In the genomic region with DNA sequence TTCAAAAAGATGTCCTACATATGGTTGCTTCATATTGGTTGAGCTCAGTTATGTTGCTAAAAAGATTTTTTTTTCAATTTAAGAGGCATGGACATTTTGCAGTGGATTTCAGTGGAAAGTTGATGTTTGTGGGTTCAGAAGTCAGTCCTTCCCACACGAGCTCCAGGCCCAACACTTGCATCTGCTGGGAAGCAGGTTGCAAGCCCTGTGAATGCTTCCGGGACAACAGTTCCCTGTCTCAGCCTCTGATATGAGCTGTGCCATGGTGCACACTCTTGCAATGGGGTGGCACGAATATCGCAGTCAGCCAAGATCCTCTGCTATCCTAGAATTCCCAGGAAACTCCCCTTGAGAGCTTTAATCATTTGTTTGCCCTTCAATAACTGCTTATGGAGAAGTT, we compare ENCODE assay signal across 11 cellular contexts. TPM values are rescaled to one million over a fixed set of nuclear protein-coding genes. Genes with fewer than 3 reads are reported as not detected.
A peak's percentile ranks its signal among the peaks of the same experiment; 100 is the strongest.
DNase-seq lines count a peak whose midpoint lies in the region; ATAC-seq and TF ChIP-seq lines count a peak whose summit lies in the region.
"Had no signal": no experiment of that assay in that cellular context is flagged by ENCODE, and none has a peak within 500 bp of the region (broad histone marks: within the 10 kb centered on the region; RNA-seq: fewer than 3 reads in every experiment).

No MANE protein-coding gene starts in this region.

- peak overlapping the region in 5 of 10 experiments; percentile 6 to 33 (median 21); a peak in 7 of 20 replicates for H3K4me3 ChIP-seq in BLaER1 treated with 17β-estradiol and CSF1 and Interleukin-3, amounts not matched to agents 10 nM and 100 nM
- H3K4me3 ChIP-seq in DOHH2 (ENCODE audit: low read length) (peak overlapping the region; percentile 71), SK-N-SH (ENCODE audit: low read depth in 2 of 2, low read length in 1 of 2) (no peak overlapping the region), brain microvascular endothelial cell (ENCODE audit: low read depth, low read length) (no peak overlapping the region)
- H3K4me3 ChIP-seq: body of pancreas, PC-9 had no signal

- no peak for DNase-seq in activated T-helper 2 cell treated with anti-CD3 and anti-CD28 coated beads, Interferon-gamma antibody, Interleukin-2, Interleukin-4, amounts not matched to agents 10 μg/mL and 5 μg/mL and 100 μg/mL, durations not matched to agents 14 hours and 24 hours and 36 hours (ENCODE audit: low spot score)
- no peak for DNase-seq in naive thymus-derived CD8-positive, alpha-beta T cell
- DNase-seq in progenitor cell of endocrine pancreas (ENCODE audit: low spot score, unreplicated experiment): no peak
- no peak for DNase-seq in SK-N-SH
- no peak for DNase-seq in brain microvascular endothelial cell
- DNase-seq: NCI-H2227 treated with DMSO at 0.1 percent for 48 hours, PC-9 had no signal

- ATAC-seq in naive thymus-derived CD8-positive, alpha-beta T cell: no peak
- no peak for ATAC-seq in GM21737 (IDR thresholded peaks at IDR 0.05; ENCODE audit: unreplicated experiment)
- ATAC-seq: body of pancreas had no signal

- in situ Hi-C loops in brain microvascular endothelial cell (cut with HindIII; ENCODE audit: low pct_ligation_motif_present, low sequenced_read_pairs): no loop called here

- no peak for TF ChIP-seq RAD21 in SK-N-SH (IDR thresholded peaks at IDR 0.05; ENCODE audit: low read length)

- H3K27me3 ChIP-seq in BLaER1 treated with 17β-estradiol and CSF1 and Interleukin-3, amounts not matched to agents 10 nM and 100 nM: no peaks in the 10 kb centered on the region
- no peaks in the 10 kb centered on the region for H3K27me3 ChIP-seq in DOHH2 (ENCODE audit: control insufficient read depth, low read length)
- H3K27me3 ChIP-seq in SK-N-SH (ENCODE audit: insufficient read depth): no peaks in the 10 kb centered on the region
- H3K27me3 ChIP-seq in brain microvascular endothelial cell (replicated peaks): no peaks in the 10 kb centered on the region
- H3K27me3 ChIP-seq: body of pancreas had no signal

- peak overlapping the region; percentile 90 for H3K27ac Mint-ChIP-seq in activated T-helper 2 cell treated with anti-CD3 and anti-CD28 coated beads, Interferon-gamma antibody, Interleukin-2, Interleukin-4, amounts not matched to agents 10 μg/mL and 5 μg/mL and 100 μg/mL, durations not matched to agents 14 hours and 24 hours and 36 hours
- H3K27ac Mint-ChIP-seq in naive thymus-derived CD8-positive, alpha-beta T cell: peak overlapping the region; percentile 96 to 99 (median 97)
- no peak overlapping the region for H3K27ac Mint-ChIP-seq in progenitor cell of endocrine pancreas

- H3K9me2 ChIP-seq in DOHH2 (replicated peaks; ENCODE audit: control insufficient read depth, low read length) (no peaks in the 10 kb centered on the region), SK-N-SH (no peaks in the 10 kb centered on the region)

- no peaks in the 10 kb centered on the region for H3K27me3 Mint-ChIP-seq in activated T-helper 2 cell treated with anti-CD3 and anti-CD28 coated beads, Interferon-gamma antibody, Interleukin-2, Interleukin-4, amounts not matched to agents 10 μg/mL and 5 μg/mL and 100 μg/mL, durations not matched to agents 14 hours and 24 hours and 36 hours (ENCODE audit: low read depth)
- no peaks in the 10 kb centered on the region for H3K27me3 Mint-ChIP-seq in naive thymus-derived CD8-positive, alpha-beta T cell
- peaks cover 17% of the 10 kb centered on the region for H3K27me3 Mint-ChIP-seq in progenitor cell of endocrine pancreas

- peaks cover 13% of the 10 kb centered on the region for H3K36me3 Mint-ChIP-seq in activated T-helper 2 cell treated with anti-CD3 and anti-CD28 coated beads, Interferon-gamma antibody, Interleukin-2, Interleukin-4, amounts not matched to agents 10 μg/mL and 5 μg/mL and 100 μg/mL, durations not matched to agents 14 hours and 24 hours and 36 hours (ENCODE audit: low read depth)
- H3K36me3 Mint-ChIP-seq in naive thymus-derived CD8-positive, alpha-beta T cell: peaks cover 0 to 2% (median 0%) of the 10 kb centered on the region in 3 donors
- H3K36me3 Mint-ChIP-seq in progenitor cell of endocrine pancreas (ENCODE audit: insufficient read depth): no peaks in the 10 kb centered on the region

- H3K4me2 ChIP-seq in BLaER1 treated with 17β-estradiol and CSF1 and Interleukin-3, amounts not matched to agents 10 nM and 100 nM: peak overlapping the region; percentile 73 to 98 (median 91)
- H3K4me2 ChIP-seq in DOHH2 (ENCODE audit: low read length) (peak overlapping the region; percentile 96), SK-N-SH (no peak overlapping the region)
- H3K4me2 ChIP-seq: PC-9 had no signal

- POLR2A ChIA-PET in naive thymus-derived CD8-positive, alpha-beta T cell (lab: Charles Lee): interaction anchor here (0.7 to 9.5 kb wide), 8 partner anchors 8 to 227 kb away, joined by 3 to 94 read pairs (median 3); a partner anchor contains a TSS
- POLR2A ChIA-PET in SK-N-SH (lab: Yijun Ruan, JAX): no interaction called here

- H3K27ac ChIP-seq in BLaER1 treated with 17β-estradiol and CSF1 and Interleukin-3, amounts not matched to agents 10 nM and 100 nM: peak overlapping the region; percentile 84 to 97 (median 91); a peak in 21 of 22 replicates
- H3K27ac ChIP-seq in DOHH2 (ENCODE audit: low read depth, low read length) (peak overlapping the region; percentile 92), SK-N-SH (ENCODE audit: low read depth in 2 of 2, low read length in 1 of 2) (no peak overlapping the region), brain microvascular endothelial cell (no peak overlapping the region)
- H3K27ac ChIP-seq: PC-9 had no signal

- peaks cover 76 to 90% (median 78%) of the 10 kb centered on the region in 10 experiments for H3K4me1 ChIP-seq in BLaER1 treated with 17β-estradiol and CSF1 and Interleukin-3, amounts not matched to agents 10 nM and 100 nM
- H3K4me1 ChIP-seq in DOHH2 (ENCODE audit: control insufficient read depth, low read length): peaks cover 42% of the 10 kb centered on the region
- peaks cover 0 to 2% of the 10 kb centered on the region in 2 experiments; a peak in 1 of 4 replicates for H3K4me1 ChIP-seq in SK-N-SH (ENCODE audit: control insufficient read depth in 1 of 2, insufficient read depth in 2 of 2, low read depth in 1 of 2, low read length in 1 of 2)
- H3K4me1 ChIP-seq: body of pancreas had no signal

- H3K9me3 ChIP-seq in BLaER1 treated with 17β-estradiol and CSF1 and Interleukin-3, amounts not matched to agents 10 nM and 100 nM (replicated peaks in 1 of 11): peaks cover 0 to 24% (median 17%) of the 10 kb centered on the region in 11 experiments; a peak in 16 of 22 replicates
- H3K9me3 ChIP-seq in DOHH2 (ENCODE audit: control insufficient read depth, insufficient read depth, low read length) (no peaks in the 10 kb centered on the region), SK-N-SH (no peaks in the 10 kb centered on the region)
- H3K9me3 ChIP-seq: body of pancreas had no signal

- CTCF ChIA-PET in SK-N-SH (lab: Yijun Ruan, JAX): no interaction called here

- H3K4me1 Mint-ChIP-seq in activated T-helper 2 cell treated with anti-CD3 and anti-CD28 coated beads, Interferon-gamma antibody, Interleukin-2, Interleukin-4, amounts not matched to agents 10 μg/mL and 5 μg/mL and 100 μg/mL, durations not matched to agents 14 hours and 24 hours and 36 hours (ENCODE audit: low read depth): peaks cover 69% of the 10 kb centered on the region
- H3K4me1 Mint-ChIP-seq in naive thymus-derived CD8-positive, alpha-beta T cell: peaks cover 27 to 75% (median 45%) of the 10 kb centered on the region in 4 donors
- H3K4me1 Mint-ChIP-seq in progenitor cell of endocrine pancreas (ENCODE audit: low read depth): no peaks in the 10 kb centered on the region

- H3K36me3 ChIP-seq in BLaER1 treated with 17β-estradiol and CSF1 and Interleukin-3, amounts not matched to agents 10 nM and 100 nM: no peaks in the 10 kb centered on the region
- H3K36me3 ChIP-seq in DOHH2 (ENCODE audit: control insufficient read depth, low read length): peaks cover 11% of the 10 kb centered on the region
- no peaks in the 10 kb centered on the region for H3K36me3 ChIP-seq in SK-N-SH (replicated peaks in 1 of 2; ENCODE audit: control insufficient read depth in 1 of 2, insufficient read depth in 2 of 2, low read length in 1 of 2)
- H3K36me3 ChIP-seq in brain microvascular endothelial cell (replicated peaks): no peaks in the 10 kb centered on the region

- TF ChIP-seq EP300 in SK-N-SH (IDR thresholded peaks at IDR 0.05; ENCODE audit: borderline replicate concordance in 1 of 2, low read depth in 1 of 2, low read length in 1 of 2): no peak

- no peak overlapping the region for H2AFZ ChIP-seq in SK-N-SH (ENCODE audit: low read depth)
- H2AFZ ChIP-seq: PC-9 had no signal

- TF ChIP-seq CTCF in DOHH2 (IDR thresholded peaks at IDR 0.05; ENCODE audit: low read depth, low read length, poor library complexity, severe bottlenecking) (no peak), progenitor cell of endocrine pancreas (IDR thresholded peaks at IDR 0.05; ENCODE audit: unreplicated experiment) (no peak), SK-N-SH (IDR thresholded peaks at IDR 0.05) (no peak), brain microvascular endothelial cell (IDR thresholded peaks at IDR 0.05; ENCODE audit: low read depth, low read length, missing control alignments) (no peak)

- no peak overlapping the region for H3K4me3 Mint-ChIP-seq in activated T-helper 2 cell treated with anti-CD3 and anti-CD28 coated beads, Interferon-gamma antibody, Interleukin-2, Interleukin-4, amounts not matched to agents 10 μg/mL and 5 μg/mL and 100 μg/mL, durations not matched to agents 14 hours and 24 hours and 36 hours (ENCODE audit: low read depth)
- peak overlapping the region; percentile 29 to 85 (median 77) for H3K4me3 Mint-ChIP-seq in naive thymus-derived CD8-positive, alpha-beta T cell
- H3K4me3 Mint-ChIP-seq in progenitor cell of endocrine pancreas (ENCODE audit: low read depth): no peak overlapping the region

- H4K20me1 ChIP-seq in BLaER1 treated with 17β-estradiol and CSF1 and Interleukin-3, amounts not matched to agents 10 nM and 100 nM: no peaks in the 10 kb centered on the region
- no peaks in the 10 kb centered on the region for H4K20me1 ChIP-seq in DOHH2 (ENCODE audit: control insufficient read depth, insufficient read depth, low read depth, low read length)
- no peaks in the 10 kb centered on the region for H4K20me1 ChIP-seq in SK-N-SH (ENCODE audit: insufficient read depth)

- no peaks in the 10 kb centered on the region for H3K79me2 ChIP-seq in DOHH2 (ENCODE audit: control insufficient read depth, low read length)
- no peaks in the 10 kb centered on the region for H3K79me2 ChIP-seq in SK-N-SH (ENCODE audit: insufficient read depth)

- H3K9me3 Mint-ChIP-seq in activated T-helper 2 cell treated with anti-CD3 and anti-CD28 coated beads, Interferon-gamma antibody, Interleukin-2, Interleukin-4, amounts not matched to agents 10 μg/mL and 5 μg/mL and 100 μg/mL, durations not matched to agents 14 hours and 24 hours and 36 hours: peaks cover 15% of the 10 kb centered on the region
- peaks cover 0 to 10% (median 6%) of the 10 kb centered on the region in 9 donors for H3K9me3 Mint-ChIP-seq in naive thymus-derived CD8-positive, alpha-beta T cell
- H3K9me3 Mint-ChIP-seq in progenitor cell of endocrine pancreas (ENCODE audit: low read depth): peaks cover 7% of the 10 kb centered on the region

- intact Hi-C loops in activated T-helper 2 cell treated with anti-CD3 and anti-CD28 coated beads, Interferon-gamma antibody, Interleukin-2, Interleukin-4, amounts not matched to agents 10 μg/mL and 5 μg/mL and 100 μg/mL, durations not matched to agents 14 hours and 24 hours and 36 hours (cut with micrococcal nuclease): loop anchor here (1.0 kb wide), 2 partner anchors 45 to 50 kb away; no protein-coding TSS in a partner anchor

- H3F3A ChIP-seq in DOHH2 (ENCODE audit: control insufficient read depth, insufficient read depth): peaks cover 19% of the 10 kb centered on the region
- H3F3A ChIP-seq in SK-N-SH (replicated peaks; ENCODE audit: insufficient read depth): no peaks in the 10 kb centered on the region

- H3K9ac ChIP-seq in BLaER1 treated with 17β-estradiol and CSF1 and Interleukin-3, amounts not matched to agents 10 nM and 100 nM: peak overlapping the region in 9 of 11 experiments; percentile 50 to 86 (median 80); a peak in 16 of 22 replicates
- H3K9ac ChIP-seq in SK-N-SH: no peak overlapping the region

- 42% methylated on average over 4 of the region's 4 CpGs for WGBS in SK-N-SH (ENCODE audit: low lambda C conversion rate)

RNA-seq across cellular contexts. Expression of a gene that starts 30.3 kb away (rescaled TPM):
- total RNA-seq in activated T-helper 2 cell treated with anti-CD3 and anti-CD28 coated beads, Interferon-gamma antibody, Interleukin-2, Interleukin-4, amounts not matched to agents 10 μg/mL and 5 μg/mL and 100 μg/mL, durations not matched to agents 14 hours and 24 hours and 36 hours: 5.7 and 8.0 TPM in 2 replicates
- 1 to 10 TPM in 1 of 2 experiments, under 1 TPM in 1; 0.93 to 1.4 TPM for total RNA-seq in naive thymus-derived CD8-positive, alpha-beta T cell
- 10 to 100 TPM; 11.2 to 17.5 (median 11.9) TPM for polyA plus RNA-seq in naive thymus-derived CD8-positive, alpha-beta T cell
- 3.7 and 4.6 TPM in 2 replicates for total RNA-seq in progenitor cell of endocrine pancreas
- 0.07 and 0.11 TPM in 2 replicates for polyA plus RNA-seq in SK-N-SH (2012; rRNA removed)
- 0.06 and 0.13 TPM in 2 replicates for polyA plus RNA-seq in SK-N-SH (2012; cell fraction: cytosol; rRNA removed)
- 0.14 and 0.18 TPM in 2 replicates for polyA plus RNA-seq in SK-N-SH (2012; cell fraction: nucleus; rRNA removed)

Comparison
In these comparisons a context has a peak if more than half of its experiments do, and no peak if none do; other contexts are left out.
1. H3K27ac ChIP-seq: peak in BLaER1 treated with 17β-estradiol and CSF1 and Interleukin-3, amounts not matched to agents 10 nM and 100 nM (11 of 11) and DOHH2 (single experiment); none in SK-N-SH (0 of 2) and brain microvascular endothelial cell (single experiment).
2. H3K4me3 Mint-ChIP-seq: peak in naive thymus-derived CD8-positive, alpha-beta T cell (10 of 10); none in activated T-helper 2 cell treated with anti-CD3 and anti-CD28 coated beads, Interferon-gamma antibody, Interleukin-2, Interleukin-4, amounts not matched to agents 10 μg/mL and 5 μg/mL and 100 μg/mL, durations not matched to agents 14 hours and 24 hours and 36 hours (single experiment) and progenitor cell of endocrine pancreas (single experiment).